12 cellular contexts compared by ENCODE assay signal in the genomic region with DNA sequence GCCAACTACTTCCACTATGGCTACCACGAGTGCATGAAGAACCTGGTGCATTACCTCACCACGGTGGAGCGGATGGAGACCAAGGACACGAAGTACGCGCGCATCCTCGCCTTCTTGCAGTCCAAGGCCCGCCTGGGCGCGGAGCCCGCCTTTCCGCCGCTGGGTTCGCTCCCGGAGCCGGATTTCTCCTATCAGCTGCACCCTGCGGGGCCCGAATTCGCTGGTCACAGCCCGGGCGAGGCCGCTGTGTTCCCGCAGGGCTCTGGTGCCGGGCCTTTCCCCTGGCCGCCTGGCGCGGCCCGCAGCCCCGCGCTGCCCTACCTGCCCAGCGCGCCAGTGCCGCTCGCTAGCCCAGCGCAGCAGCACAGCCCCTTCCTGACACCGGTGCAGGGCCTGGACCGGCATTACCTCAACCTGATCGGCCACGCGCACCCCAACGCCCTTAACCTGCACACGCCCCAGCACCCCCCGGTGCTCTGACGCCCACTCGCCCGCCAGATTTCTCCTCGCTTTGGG. TPM values are rescaled to one million over a fixed set of nuclear protein-coding genes. Genes with fewer than 3 reads are reported as not detected.
DNase-seq lines count a peak whose midpoint lies in the region; ATAC-seq and TF ChIP-seq lines count a peak whose summit lies in the region.
"Had no signal": no experiment of that assay in that cellular context is flagged by ENCODE, and none has a peak within 500 bp of the region (broad histone marks: within the 10 kb centered on the region; RNA-seq: fewer than 3 reads in every experiment).

No MANE protein-coding gene starts in this region.

- TF ChIP-seq CTCF in hepatocyte (IDR thresholded peaks at IDR 0.05; ENCODE audit: poor library complexity) (no peak), stomach (IDR thresholded peaks at IDR 0.05) (no peak)

- CTCF ChIA-PET in activated CD4-positive, alpha-beta T cell treated with anti-CD3 and anti-CD28 coated beads for 36 hours (lab: Charles Lee), result interaction anchor here (1.1 kb wide), 1 partner anchor 578 kb away, joined by 3 read pairs; no protein-coding TSS in a partner anchor

- peaks cover 68% of the 10 kb centered on the region for H3K27me3 Mint-ChIP-seq in activated CD4-positive, alpha-beta T cell treated with anti-CD3 and anti-CD28 coated beads for 36 hours
- peaks cover 80% of the 10 kb centered on the region for H3K27me3 Mint-ChIP-seq in T-helper 17 cell

- no peaks in the 10 kb centered on the region for H3K9me3 Mint-ChIP-seq in activated CD4-positive, alpha-beta T cell treated with anti-CD3 and anti-CD28 coated beads for 36 hours (ENCODE audit: low read depth)

- H2AFZ ChIP-seq in hepatocyte, result no peak overlapping the region

- no peaks in the 10 kb centered on the region for H3K36me3 Mint-ChIP-seq in activated CD4-positive, alpha-beta T cell treated with anti-CD3 and anti-CD28 coated beads for 36 hours (ENCODE audit: low read depth)
- H3K36me3 Mint-ChIP-seq in T-helper 17 cell (ENCODE audit: low read depth), result peaks cover 4% of the 10 kb centered on the region

- intact Hi-C loops in activated CD4-positive, alpha-beta T cell treated with anti-CD3 and anti-CD28 coated beads for 36 hours (cut with DNase I, micrococcal nuclease), result loop anchor here in 1 of 2 experiments (5.0 kb wide), 1 partner anchor 112 kb away; no protein-coding TSS in a partner anchor
- intact Hi-C loops in stomach (cut with DNase I; ENCODE audit: low total_unique reads), result no loop called here

- no peaks in the 10 kb centered on the region for H3K9me2 ChIP-seq in hepatocyte (replicated peaks; ENCODE audit: insufficient read depth)

- no peaks in the 10 kb centered on the region for H3K36me3 ChIP-seq in hepatocyte (replicated peaks; ENCODE audit: insufficient read depth, low read depth)
- H3K36me3 ChIP-seq in stomach, result no peaks in the 10 kb centered on the region
- H3K36me3 ChIP-seq: right lobe of liver had no signal

- no peak for TF ChIP-seq EP300 in stomach (IDR thresholded peaks at IDR 0.05)

- H3K27ac ChIP-seq in hepatocyte, result no peak overlapping the region
- H3K27ac ChIP-seq in stomach, result no peak overlapping the region
- H3K27ac ChIP-seq: right lobe of liver had no signal

- H3K9me3 ChIP-seq in T-helper 17 cell (ENCODE audit: control insufficient read depth, low read length, poor library complexity, severe bottlenecking) (no peaks in the 10 kb centered on the region), hepatocyte (ENCODE audit: low read depth) (no peaks in the 10 kb centered on the region), stomach (no peaks in the 10 kb centered on the region)
- H3K9me3 ChIP-seq: right lobe of liver had no signal

- H3K4me2 ChIP-seq in hepatocyte, result peak overlapping the region; percentile 69

- H3K4me3 Mint-ChIP-seq in activated CD4-positive, alpha-beta T cell treated with anti-CD3 and anti-CD28 coated beads for 36 hours, result no peak overlapping the region
- H3K4me3 Mint-ChIP-seq in T-helper 17 cell, result peak overlapping the region; percentile 49

- no peak for TF ChIP-seq POLR2A in stomach (IDR thresholded peaks at IDR 0.05)

- H3K4me1 Mint-ChIP-seq in activated CD4-positive, alpha-beta T cell treated with anti-CD3 and anti-CD28 coated beads for 36 hours, result peaks cover 9% of the 10 kb centered on the region
- peaks cover 15% of the 10 kb centered on the region for H3K4me1 Mint-ChIP-seq in T-helper 17 cell

- no peaks in the 10 kb centered on the region for H4K20me1 ChIP-seq in hepatocyte (ENCODE audit: insufficient read depth, poor library complexity, severe bottlenecking)

- H3K79me2 ChIP-seq in hepatocyte, result no peaks in the 10 kb centered on the region

- peak; percentile 31 for DNase-seq in activated CD4-positive, alpha-beta T cell treated with anti-CD3 and anti-CD28 coated beads for 36 hours
- no peak for DNase-seq in activated CD4-positive, alpha-beta T cell treated with anti-CD3 and anti-CD28 coated beads, Interleukin-2, amount 50 U/mL, for 4 hours
- no peak for DNase-seq in T-helper 17 cell
- no peak for DNase-seq in hepatocyte (ENCODE audit: low spot score)
- no peak for DNase-seq in stomach
- DNase-seq in NK-92 (lab: John Stamatoyannopoulos, UW; ENCODE audit: unreplicated experiment), result no peak
- no peak for DNase-seq in dermis blood vessel endothelial cell
- DNase-seq: effector CD8-positive, alpha-beta T cell; right lobe of liver had no signal

- WGBS in hepatocyte (ENCODE audit: low lambda C conversion rate, missing lambda C conversion rate), result 2% methylated on average over 46 of the region's 48 CpGs
- 2 to 4% (median 2%) methylated on average over 31 to 48 of the region's 48 CpGs for WGBS in stomach, 5 donors

- no peak overlapping the region for H3K27ac Mint-ChIP-seq in activated CD4-positive, alpha-beta T cell treated with anti-CD3 and anti-CD28 coated beads for 36 hours
- H3K27ac Mint-ChIP-seq in T-helper 17 cell, result no peak overlapping the region

- H3K4me3 ChIP-seq in hepatocyte (no peak overlapping the region), stomach (peak overlapping the region in 3 of 4 donors; percentile 11 to 39 (median 25))
- H3K4me3 ChIP-seq: K562, lung, right lobe of liver had no signal

- ATAC-seq in activated CD4-positive, alpha-beta T cell treated with anti-CD3 and anti-CD28 coated beads for 36 hours, result no peak
- no peak for ATAC-seq in T-helper 17 cell
- ATAC-seq in HG03432 (IDR thresholded peaks at IDR 0.05; ENCODE audit: unreplicated experiment), result no peak
- ATAC-seq: K562 had no signal

- peaks cover 100% of the 10 kb centered on the region for H3K27me3 ChIP-seq in hepatocyte
- H3K27me3 ChIP-seq in stomach, result peaks cover 38 to 100% (median 69%) of the 10 kb centered on the region in 3 donors

- POLR2A ChIA-PET in activated CD4-positive, alpha-beta T cell treated with anti-CD3 and anti-CD28 coated beads for 36 hours (lab: Charles Lee), result no interaction called here

- H3K4me1 ChIP-seq in hepatocyte (ENCODE audit: insufficient read depth), result peaks cover 2% of the 10 kb centered on the region
- peaks cover 5 to 61% (median 41%) of the 10 kb centered on the region in 4 donors for H3K4me1 ChIP-seq in stomach

RNA-seq across cellular contexts. Expression of gene HELT, which starts 2.1 kb away (rescaled TPM):
- not detected for total RNA-seq in activated CD4-positive, alpha-beta T cell treated with anti-CD3 and anti-CD28 coated beads for 36 hours
- total RNA-seq in T-helper 17 cell (not detected), hepatocyte (not detected in 2 replicates), stomach (not detected), dermis blood vessel endothelial cell (not detected in 2 replicates)
- polyA plus RNA-seq in hepatocyte (not detected in 2 replicates), stomach (not detected)
- total RNA-seq: K562, right lobe of liver had no signal
- polyA plus RNA-seq: K562 had no signal
